In the genomic region with DNA sequence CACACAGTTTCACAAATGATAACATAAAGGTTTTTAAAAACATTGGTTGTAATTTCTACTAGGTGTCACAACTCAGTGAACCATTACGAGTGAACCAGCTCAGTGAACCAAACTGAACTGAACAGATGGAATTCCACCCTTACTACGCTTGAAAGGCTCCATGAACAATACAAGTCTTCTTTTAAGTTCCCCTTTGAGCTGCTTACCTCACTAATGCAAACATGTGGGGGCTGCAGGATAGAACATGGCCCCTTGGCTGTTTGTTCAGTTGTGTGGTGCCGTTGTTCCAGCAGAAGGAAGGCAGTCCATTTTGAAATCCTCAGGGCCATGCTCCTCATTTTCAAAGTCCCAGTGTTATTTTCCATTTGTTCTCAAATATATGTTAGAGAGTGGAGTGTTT, we compare ENCODE assay signal across 9 cellular contexts. TPM values are rescaled to one million over a fixed set of nuclear protein-coding genes. Genes with fewer than 3 reads are reported as not detected.
DNase-seq lines count a peak whose midpoint lies in the region; ATAC-seq, FAIRE-seq and TF ChIP-seq lines count a peak whose summit lies in the region.
"Had no signal": no experiment of that assay in that cellular context is flagged by ENCODE, and none has a peak within 500 bp of the region (broad histone marks: within the 10 kb centered on the region; RNA-seq: fewer than 3 reads in every experiment).

No MANE protein-coding gene starts in this region.

- H3K9me3 ChIP-seq in parathyroid adenoma (ENCODE audit: control insufficient read depth, low read length) = no peaks in the 10 kb centered on the region

- FAIRE-seq in GM19239 (lab: Jason Lieb, UNC) = peak; percentile 77

- H3K36me3 ChIP-seq in parathyroid adenoma (ENCODE audit: control insufficient read depth, insufficient read depth, low read length) = no peaks in the 10 kb centered on the region

- no peak overlapping the region for H3K27ac ChIP-seq in parathyroid adenoma

- ATAC-seq in HG02852 (IDR thresholded peaks at IDR 0.05; ENCODE audit: unreplicated experiment) = peak; percentile 95

- H3K4me3 ChIP-seq in parathyroid adenoma (ENCODE audit: low read depth, low read length) = no peak overlapping the region

- H3K4me1 ChIP-seq in parathyroid adenoma = no peaks in the 10 kb centered on the region

- no peak overlapping the region for H3K9ac ChIP-seq in parathyroid adenoma

- H2AFZ ChIP-seq in parathyroid adenoma = no peak overlapping the region

- H3K27me3 ChIP-seq in parathyroid adenoma (ENCODE audit: control insufficient read depth, insufficient read depth, low read length) = no peaks in the 10 kb centered on the region

- no peak for TF ChIP-seq CTCF in parathyroid adenoma (IDR thresholded peaks at IDR 0.05)

- H3K79me2 ChIP-seq in parathyroid adenoma = no peaks in the 10 kb centered on the region

- DNase-seq in GM19239 (ENCODE audit: insufficient read length, low spot score) (no peak), NCI-H2171 (lab: John Stamatoyannopoulos, UW) (peak; percentile 75), mucosa of gallbladder (ENCODE audit: low spot score) (no peak), GF-D8 (lab: John Stamatoyannopoulos, UW) (no peak)
- no peak for DNase-seq in activated CD4-positive, alpha-beta T cell treated with anti-CD3 and anti-CD28 coated beads for 1 hour
- no peak for DNase-seq in activated CD4-positive, alpha-beta T cell treated with anti-CD3 and anti-CD28 coated beads for 4 hours
- DNase-seq: hypothalamus had no signal

- peak overlapping the region; percentile 18 for H3K4me2 ChIP-seq in parathyroid adenoma (ENCODE audit: low read length)

RNA-seq across cellular contexts. Expression of a gene that starts 30.7 kb away (rescaled TPM):
- total RNA-seq in mucosa of gallbladder = 0.26 TPM
